26 cellular contexts compared by ENCODE assay signal in genomic region chr14:104822821-104823615, GRCh38. TPM values are rescaled to one million over a fixed set of nuclear protein-coding genes. Genes with fewer than 3 reads are reported as not detected.
A peak's percentile ranks its signal among the peaks of the same experiment; 100 is the strongest.
DNase-seq lines count a peak whose midpoint lies in the region; ATAC-seq, FAIRE-seq and TF ChIP-seq lines count a peak whose summit lies in the region.
"Had no signal": no experiment of that assay in that cellular context is flagged by ENCODE, and none has a peak within 500 bp of the region (broad histone marks: within the 10 kb centered on the region; RNA-seq: fewer than 3 reads in every experiment).

No MANE protein-coding gene starts in this region.

- H3K4me2 ChIP-seq in H1 (ENCODE audit: insufficient read depth in 1 of 2, low read depth in 2 of 2, low read length in 2 of 2) (no peak overlapping the region), osteoblast (ENCODE audit: insufficient read depth, low read length) (no peak overlapping the region)
- H3K4me2 ChIP-seq: KMS-11 had no signal

- peaks cover 0 to 8% of the 10 kb centered on the region in 2 experiments for H4K20me1 ChIP-seq in H1 (replicated peaks in 1 of 2; ENCODE audit: control insufficient read depth in 1 of 2, insufficient read depth in 2 of 2, low read length in 2 of 2)
- no peaks in the 10 kb centered on the region for H4K20me1 ChIP-seq in osteoblast (ENCODE audit: insufficient read depth, low read length)

- no peak overlapping the region for H3K9ac ChIP-seq in H1 (replicated peaks in 1 of 4; ENCODE audit: extremely low read depth in 1 of 4, low read depth in 3 of 4, low read length in 3 of 4)
- H3K9ac ChIP-seq: GM23248, KMS-11 had no signal

- POLR2A ChIA-PET in activated naive CD8-positive, alpha-beta T cell treated with anti-CD3 and anti-CD28 coated beads, Interleukin-2, amount 10 ng/mL, durations not matched to agents 7 days and 5 days (lab: Charles Lee), result interaction anchor here (0.9 kb wide), 1 partner anchor 28 kb away, joined by 3 read pairs; the partner anchor contains the start of gene AKT1
- POLR2A ChIA-PET in H1 (lab: Charles Lee; ENCODE audit: partially characterized antibody) (interaction anchor here (1.0 kb wide), 1 partner anchor 77 kb away, joined by 3 read pairs; no protein-coding TSS in a partner anchor), Caco-2 (lab: Charles Lee) (no interaction called here)

- no peak for TF ChIP-seq RAD21 in H1 (IDR thresholded peaks at IDR 0.05 in 1 of 2, conservative IDR thresholded peaks at IDR 0.05 in 1 of 2; ENCODE audit: low read depth in 2 of 2, low read length in 2 of 2)

- CTCF ChIA-PET in H1 (lab: Charles Lee; ENCODE audit: partially characterized antibody) (interaction anchor here (0.6 to 3.1 kb wide), 9 partner anchors 25 to 198 kb away, joined by 3 to 37 read pairs (median 4); no protein-coding TSS in a partner anchor), Caco-2 (lab: Charles Lee) (no interaction called here)
- CTCF ChIA-PET in activated CD8-positive, alpha-beta memory T cell treated with anti-CD3 and anti-CD28 coated beads, Interleukin-2, amount 10 ng/mL, durations not matched to agents 7 days and 5 days (lab: Charles Lee), result interaction anchor here (1.8 kb wide), 1 partner anchor 57 kb away, joined by 4 read pairs; no protein-coding TSS in a partner anchor

- H4K8ac ChIP-seq in H1 (ENCODE audit: extremely low read depth, insufficient read depth, low read length), result no peak overlapping the region; the same call in 1 of the 2 replicates

- H2BK12ac ChIP-seq in H1 (ENCODE audit: low read depth, low read length), result no peak overlapping the region

- WGBS in H1 (ENCODE audit: extremely low coverage in 1 of 2, insufficient coverage in 1 of 2, insufficient read length in 1 of 2, insufficient replicate concordance in 2 of 2, low coverage in 1 of 2, low lambda C conversion rate in 2 of 2, missing lambda C conversion rate in 1 of 2), 2 experiments, result 79% methylated on average over 22 of the region's 22 CpGs; no CpG with 5 or more reads in 1 of the 2 experiments
- WGBS in testis, 2 donors, result 83 to 86% methylated on average over 19 to 22 of the region's 22 CpGs

- H2AFZ ChIP-seq in H1 (ENCODE audit: low read length) (no peak overlapping the region), osteoblast (ENCODE audit: low read length) (no peak overlapping the region)
- H2AFZ ChIP-seq: GM23248 had no signal

- TF ChIP-seq EP300 in H1 (IDR thresholded peaks at IDR 0.05; ENCODE audit: borderline replicate concordance in 1 of 2, low read depth in 2 of 2, low read length in 2 of 2), result no peak

- no peaks in the 10 kb centered on the region for H3K36me3 Mint-ChIP-seq in activated naive CD8-positive, alpha-beta T cell treated with anti-CD3 and anti-CD28 coated beads, Interleukin-2, amount 10 ng/mL, durations not matched to agents 7 days and 5 days
- H3K36me3 Mint-ChIP-seq in activated naive CD8-positive, alpha-beta T cell treated with anti-CD3 and anti-CD28 coated beads, Interleukin-2, amount 50 U/mL, for 24 hours (ENCODE audit: low read depth), result no peaks in the 10 kb centered on the region
- no peaks in the 10 kb centered on the region for H3K36me3 Mint-ChIP-seq in Caco-2 (ENCODE audit: insufficient read depth, unreplicated experiment)
- H3K36me3 Mint-ChIP-seq in activated CD8-positive, alpha-beta memory T cell treated with anti-CD3 and anti-CD28 coated beads, Interleukin-2, amount 10 ng/mL, durations not matched to agents 7 days and 5 days, result peaks cover 4% of the 10 kb centered on the region
- H3K36me3 Mint-ChIP-seq: CD8-positive, alpha-beta T cell had no signal

- ATAC-seq in activated naive CD8-positive, alpha-beta T cell treated with anti-CD3 and anti-CD28 coated beads, Interleukin-2, amount 10 ng/mL, durations not matched to agents 7 days and 5 days (ENCODE audit: low read depth), result no peak
- ATAC-seq in activated naive CD8-positive, alpha-beta T cell treated with anti-CD3 and anti-CD28 coated beads, Interleukin-2, amount 50 U/mL, for 24 hours, result no peak
- no peak for ATAC-seq in activated CD8-positive, alpha-beta memory T cell treated with anti-CD3 and anti-CD28 coated beads, Interleukin-2, amount 10 ng/mL, durations not matched to agents 7 days and 5 days
- ATAC-seq: CD8-positive, alpha-beta T cell had no signal

- H3K23ac ChIP-seq in H1 (ENCODE audit: insufficient read length), result no peak overlapping the region

- no peak overlapping the region for H2BK5ac ChIP-seq in H1 (ENCODE audit: low read depth, low read length)

- H3K4ac ChIP-seq in H1 (replicated peaks; ENCODE audit: insufficient read length, low read depth, low read length), result no peak overlapping the region

- no peak overlapping the region for H3K14ac ChIP-seq in H1 (ENCODE audit: insufficient read length)

- TF ChIP-seq CTCF in H1 (IDR thresholded peaks at IDR 0.05; ENCODE audit: control extremely low read depth in 1 of 3, insufficient read depth in 1 of 3, low read depth in 1 of 3, low read length in 3 of 3) (no peak), osteoblast (IDR thresholded peaks at IDR 0.05; ENCODE audit: extremely low read depth, low read depth, low read length) (no peak), testis (IDR thresholded peaks at IDR 0.05) (no peak), Caco-2 (IDR thresholded peaks at IDR 0.05; ENCODE audit: insufficient read depth in 1 of 2, low read depth in 1 of 2, low read length in 1 of 2, severe bottlenecking in 1 of 2, unreplicated experiment in 1 of 2) (no peak)

- DNase-seq in activated naive CD8-positive, alpha-beta T cell treated with anti-CD3 and anti-CD28 coated beads, Interleukin-2, amount 10 ng/mL, durations not matched to agents 7 days and 5 days, result peak; percentile 23
- no peak for DNase-seq in activated naive CD8-positive, alpha-beta T cell treated with anti-CD3 and anti-CD28 coated beads, Interleukin-2, amount 50 U/mL, for 24 hours
- DNase-seq in H1 (ENCODE audit: low read depth in 1 of 2, low spot score in 2 of 2) (no peak), osteoblast (ENCODE audit: insufficient read length, low spot score, missing footprints) (peak; percentile 19), testis (peak; percentile 11), Caco-2 (no peak), cerebellum (ENCODE audit: low spot score) (no peak)
- no peak for DNase-seq in activated CD8-positive, alpha-beta memory T cell treated with anti-CD3 and anti-CD28 coated beads, Interleukin-2, amount 10 ng/mL, durations not matched to agents 7 days and 5 days
- DNase-seq: AML-193; C1 segment of cervical spinal cord; Calu3; CD8-positive, alpha-beta T cell; GM23248; HCEC 1CT; IMR-90; NCI-H1092 treated with DMSO at 0.1 percent for 48 hours; NCI-H146; NCI-H2029 treated with DMSO at 0.1 percent for 48 hours; NCI-H226; NCI-H524 treated with DMSO at 0.1 percent for 48 hours; NCI-H82 had no signal

- peaks cover 6% of the 10 kb centered on the region for H3K9me3 Mint-ChIP-seq in activated naive CD8-positive, alpha-beta T cell treated with anti-CD3 and anti-CD28 coated beads, Interleukin-2, amount 10 ng/mL, durations not matched to agents 7 days and 5 days
- H3K9me3 Mint-ChIP-seq in activated naive CD8-positive, alpha-beta T cell treated with anti-CD3 and anti-CD28 coated beads, Interleukin-2, amount 50 U/mL, for 24 hours, result peaks cover 8% of the 10 kb centered on the region
- H3K9me3 Mint-ChIP-seq in Caco-2 (ENCODE audit: unreplicated experiment), result peaks cover 12% of the 10 kb centered on the region
- peaks cover 6% of the 10 kb centered on the region for H3K9me3 Mint-ChIP-seq in activated CD8-positive, alpha-beta memory T cell treated with anti-CD3 and anti-CD28 coated beads, Interleukin-2, amount 10 ng/mL, durations not matched to agents 7 days and 5 days (ENCODE audit: low read depth)
- H3K9me3 Mint-ChIP-seq: CD8-positive, alpha-beta T cell had no signal

- H3K4me1 ChIP-seq in H1 (replicated peaks in 1 of 4; ENCODE audit: control insufficient read depth in 3 of 4, insufficient read depth in 4 of 4, low read length in 3 of 4) (peaks cover 0 to 7% (median 5%) of the 10 kb centered on the region in 4 experiments; a peak in 4 of 7 replicates), osteoblast (ENCODE audit: insufficient read depth, low read length) (peaks cover 3% of the 10 kb centered on the region), testis (peaks cover 15% of the 10 kb centered on the region), Caco-2 (0 out of 2 replicates have a peak, but pooled peaks cover 3% of the 10 kb centered on the region)

- H3K36me3 ChIP-seq in H1 (ENCODE audit: control insufficient read depth in 2 of 4, insufficient read depth in 4 of 4, low read length in 3 of 4), result peaks cover 0 to 4% (median 0%) of the 10 kb centered on the region in 4 experiments; a peak in 1 of 8 replicates
- no peaks in the 10 kb centered on the region for H3K36me3 ChIP-seq in osteoblast (ENCODE audit: insufficient read depth, low read length)
- H3K36me3 ChIP-seq in testis (ENCODE audit: low read depth, missing control alignments), result no peaks in the 10 kb centered on the region
- no peaks in the 10 kb centered on the region for H3K36me3 ChIP-seq in Caco-2 (ENCODE audit: control insufficient read depth, insufficient read depth, low read length)
- H3K36me3 ChIP-seq: Peyer's patch had no signal

- H4K91ac ChIP-seq in H1 (replicated peaks; ENCODE audit: insufficient read length, low read length), result no peak overlapping the region

- intact Hi-C loops in testis (cut with DNase I; ENCODE audit: low total_unique reads) (no loop called here), Caco-2 (cut with micrococcal nuclease; ENCODE audit: unreplicated experiment) (no loop called here)

- no peak overlapping the region for H2BK20ac ChIP-seq in H1 (ENCODE audit: low read length)

- no peak overlapping the region for H4K5ac ChIP-seq in H1 (ENCODE audit: insufficient read length, low read depth, low read length)

- peak overlapping the region; percentile 33; the same call in 1 of the 2 replicates for H2AK5ac ChIP-seq in H1 (ENCODE audit: low read depth, low read length)

- TF ChIP-seq POLR2A in H1 (IDR thresholded peaks at IDR 0.05; ENCODE audit: control extremely low read depth in 1 of 2, low read depth in 2 of 2, low read length in 2 of 2) (no peak), testis (IDR thresholded peaks at IDR 0.05) (no peak)

- no peak overlapping the region for H3K27ac Mint-ChIP-seq in activated naive CD8-positive, alpha-beta T cell treated with anti-CD3 and anti-CD28 coated beads, Interleukin-2, amount 10 ng/mL, durations not matched to agents 7 days and 5 days
- no peak overlapping the region for H3K27ac Mint-ChIP-seq in activated naive CD8-positive, alpha-beta T cell treated with anti-CD3 and anti-CD28 coated beads, Interleukin-2, amount 50 U/mL, for 24 hours
- H3K27ac Mint-ChIP-seq in Caco-2 (ENCODE audit: unreplicated experiment), result no peak overlapping the region
- no peak overlapping the region for H3K27ac Mint-ChIP-seq in activated CD8-positive, alpha-beta memory T cell treated with anti-CD3 and anti-CD28 coated beads, Interleukin-2, amount 10 ng/mL, durations not matched to agents 7 days and 5 days
- H3K27ac Mint-ChIP-seq: CD8-positive, alpha-beta T cell had no signal

- H3K27me3 ChIP-seq in H1 (replicated peaks in 1 of 4; ENCODE audit: control insufficient read depth in 3 of 4, extremely low read depth in 1 of 4, insufficient read depth in 3 of 4, low read length in 3 of 4) (peaks cover 0 to 26% (median 19%) of the 10 kb centered on the region in 4 experiments; a peak in 6 of 7 replicates), osteoblast (ENCODE audit: insufficient read depth, low read length) (no peaks in the 10 kb centered on the region), testis (no peaks in the 10 kb centered on the region), Caco-2 (replicated peaks; ENCODE audit: control insufficient read depth, insufficient read depth, low read length) (no peaks in the 10 kb centered on the region)
- H3K27me3 ChIP-seq: Peyer's patch had no signal

- H3K4me3 Mint-ChIP-seq in activated naive CD8-positive, alpha-beta T cell treated with anti-CD3 and anti-CD28 coated beads, Interleukin-2, amount 10 ng/mL, durations not matched to agents 7 days and 5 days, result no peak overlapping the region
- no peak overlapping the region for H3K4me3 Mint-ChIP-seq in activated naive CD8-positive, alpha-beta T cell treated with anti-CD3 and anti-CD28 coated beads, Interleukin-2, amount 50 U/mL, for 24 hours
- H3K4me3 Mint-ChIP-seq in Caco-2 (ENCODE audit: unreplicated experiment), result no peak overlapping the region
- no peak overlapping the region for H3K4me3 Mint-ChIP-seq in activated CD8-positive, alpha-beta memory T cell treated with anti-CD3 and anti-CD28 coated beads, Interleukin-2, amount 10 ng/mL, durations not matched to agents 7 days and 5 days
- H3K4me3 Mint-ChIP-seq: CD8-positive, alpha-beta T cell had no signal

- no peaks in the 10 kb centered on the region for H3K79me1 ChIP-seq in H1 (ENCODE audit: low read depth, low read length)

- FAIRE-seq in H1 (lab: Jason Lieb, UNC), result no peak
- FAIRE-seq: G401.6, GM12892, HTR-8/SVneo had no signal

- no TSS peak for BruUV-seq in Caco-2 (replicated peaks; lab: Mats Ljungman, UMichigan)

- peaks cover 8% of the 10 kb centered on the region for H3K4me1 Mint-ChIP-seq in activated naive CD8-positive, alpha-beta T cell treated with anti-CD3 and anti-CD28 coated beads, Interleukin-2, amount 10 ng/mL, durations not matched to agents 7 days and 5 days
- H3K4me1 Mint-ChIP-seq in activated naive CD8-positive, alpha-beta T cell treated with anti-CD3 and anti-CD28 coated beads, Interleukin-2, amount 50 U/mL, for 24 hours, result peaks cover 11% of the 10 kb centered on the region
- no peaks in the 10 kb centered on the region for H3K4me1 Mint-ChIP-seq in Caco-2 (ENCODE audit: low read depth, unreplicated experiment)
- H3K4me1 Mint-ChIP-seq in activated CD8-positive, alpha-beta memory T cell treated with anti-CD3 and anti-CD28 coated beads, Interleukin-2, amount 10 ng/mL, durations not matched to agents 7 days and 5 days, result peaks cover 14% of the 10 kb centered on the region

- H3K9me3 ChIP-seq in H1 (ENCODE audit: insufficient read depth in 2 of 2, low read depth in 1 of 2, low read length in 1 of 2) (no peaks in the 10 kb centered on the region), osteoblast (ENCODE audit: low read depth, low read length) (no peaks in the 10 kb centered on the region), testis (no peaks in the 10 kb centered on the region), Caco-2 (no peaks in the 10 kb centered on the region)
- H3K9me3 ChIP-seq: Peyer's patch had no signal

- H3K23me2 ChIP-seq in H1 (ENCODE audit: low read depth, low read length), result peaks cover 21% of the 10 kb centered on the region; the same call in 1 of the 2 replicates

- H3K27ac ChIP-seq in H1 (ENCODE audit: low read depth, low read length), result no peak overlapping the region
- no peak overlapping the region for H3K27ac ChIP-seq in osteoblast (ENCODE audit: low read depth, low read length)
- H3K27ac ChIP-seq in testis, result no peak overlapping the region
- H3K27ac ChIP-seq: GM23248, KMS-11, Peyer's patch had no signal

- H3K79me2 ChIP-seq in H1 (ENCODE audit: control insufficient read depth in 1 of 2, insufficient read depth in 2 of 2, low read length in 2 of 2) (no peaks in the 10 kb centered on the region), osteoblast (ENCODE audit: insufficient read depth, low read length) (no peaks in the 10 kb centered on the region)

- no peak overlapping the region for H2BK120ac ChIP-seq in H1 (replicated peaks; ENCODE audit: low read depth, low read length)

- no peak overlapping the region for H2BK15ac ChIP-seq in H1 (ENCODE audit: low read length)

- no peak overlapping the region; the same call in 1 of the 2 replicates for H3K18ac ChIP-seq in H1 (ENCODE audit: extremely low read depth, low read length)

- peaks cover 23% of the 10 kb centered on the region for H3K27me3 Mint-ChIP-seq in activated naive CD8-positive, alpha-beta T cell treated with anti-CD3 and anti-CD28 coated beads, Interleukin-2, amount 10 ng/mL, durations not matched to agents 7 days and 5 days
- peaks cover 25% of the 10 kb centered on the region for H3K27me3 Mint-ChIP-seq in activated naive CD8-positive, alpha-beta T cell treated with anti-CD3 and anti-CD28 coated beads, Interleukin-2, amount 50 U/mL, for 24 hours
- H3K27me3 Mint-ChIP-seq in Caco-2 (ENCODE audit: insufficient read depth, unreplicated experiment), result peaks cover 7% of the 10 kb centered on the region
- H3K27me3 Mint-ChIP-seq in activated CD8-positive, alpha-beta memory T cell treated with anti-CD3 and anti-CD28 coated beads, Interleukin-2, amount 10 ng/mL, durations not matched to agents 7 days and 5 days, result peaks cover 24% of the 10 kb centered on the region

- no peak overlapping the region for H3K56ac ChIP-seq in H1 (replicated peaks; ENCODE audit: insufficient read length, low read depth, low read length)

- H3K4me3 ChIP-seq in H1 (ENCODE audit: extremely low read depth in 1 of 4, insufficient read depth in 2 of 4, low read depth in 3 of 4, low read length in 4 of 4) (no peak overlapping the region), osteoblast (ENCODE audit: insufficient read depth, low read length) (no peak overlapping the region), testis (no peak overlapping the region), Caco-2 (ENCODE audit: low read depth, low read length) (no peak overlapping the region)
- H3K4me3 ChIP-seq: GM23248, Peyer's patch had no signal

RNA-seq across cellular contexts. Expression of gene ZBTB42, which starts 22.1 kb away (rescaled TPM):
- total RNA-seq in activated naive CD8-positive, alpha-beta T cell treated with anti-CD3 and anti-CD28 coated beads, Interleukin-2, amount 10 ng/mL, durations not matched to agents 7 days and 5 days, result 1 to 10 TPM; 6.7 to 6.9 TPM
- 2.8 and 2.9 TPM in 2 replicates for total RNA-seq in H1 (2021; fragmentation: NEBNext Ultra II Directional; extraction: Animal tissue kit (Norgen Biotek cat#: 25700))
- polyA plus RNA-seq in H1 (2011; rRNA removed) (3.1 and 3.7 TPM in 2 replicates), testis (ENCODE audit: insufficient read depth, low read depth, low replicate concordance) (7.1 TPM)
- 2.5 TPM for polyA plus RNA-seq in H1 (2011; cell fraction: cytosol; rRNA removed)
- polyA plus RNA-seq in H1 (2011; cell fraction: nucleus; rRNA removed), result 4.0 TPM
- 1.5 to 3.3 TPM (median 2.9 TPM) in 4 replicates for polyA plus RNA-seq in H1 (2012, experiment 1 of 2)
- polyA plus RNA-seq in H1 (2012, experiment 2 of 2), result 2.3 TPM
- polyA plus RNA-seq in H1 (2013, experiment 1 of 2), result 1.2 TPM
- 1.2 TPM for polyA plus RNA-seq in H1 (2013, experiment 2 of 2)
- polyA minus RNA-seq in H1 (2011; rRNA and poly(A)+ RNA removed), result 3.4 and 4.0 TPM in 2 replicates
- 2.7 TPM for polyA minus RNA-seq in H1 (2011; cell fraction: cytosol; rRNA and poly(A)+ RNA removed)
- 7.3 TPM for polyA minus RNA-seq in H1 (2011; cell fraction: nucleus; rRNA and poly(A)+ RNA removed)
- total RNA-seq in osteoblast (2.9 TPM in 2 replicates), testis (1 to 10 TPM; 6.1 to 8.4 TPM), Caco-2 (2022) (9.1 and 9.7 TPM in 2 replicates), cerebellum (0.73 TPM)
- 1 to 10 TPM; 4.9 to 5.5 TPM for total RNA-seq in activated CD8-positive, alpha-beta memory T cell treated with anti-CD3 and anti-CD28 coated beads, Interleukin-2, amount 10 ng/mL, durations not matched to agents 7 days and 5 days

RNA-seq across cellular contexts. Expression of gene AKT1, which starts 27.5 kb away (rescaled TPM):
- 100 to 1,000 TPM; 178 to 181 TPM for total RNA-seq in activated naive CD8-positive, alpha-beta T cell treated with anti-CD3 and anti-CD28 coated beads, Interleukin-2, amount 10 ng/mL, durations not matched to agents 7 days and 5 days
- 62.1 and 71.5 TPM in 2 replicates for total RNA-seq in H1 (2021; fragmentation: NEBNext Ultra II Directional; extraction: Animal tissue kit (Norgen Biotek cat#: 25700))
- 68.1 and 89.8 TPM in 2 replicates for polyA plus RNA-seq in H1 (2011; rRNA removed)
- 86.7 TPM for polyA plus RNA-seq in H1 (2011; cell fraction: cytosol; rRNA removed)
- 135 TPM for polyA plus RNA-seq in H1 (2011; cell fraction: nucleus; rRNA removed)
- polyA plus RNA-seq in H1 (2012, experiment 1 of 2), result 53.7 to 73.1 TPM (median 68.0 TPM) in 4 replicates
- 53.5 TPM for polyA plus RNA-seq in H1 (2012, experiment 2 of 2)
- 44.6 TPM for polyA plus RNA-seq in H1 (2013, experiment 1 of 2)
- polyA plus RNA-seq in H1 (2013, experiment 2 of 2), result 45.6 TPM
- 43.3 and 54.9 TPM in 2 replicates for polyA minus RNA-seq in H1 (2011; rRNA and poly(A)+ RNA removed)
- polyA minus RNA-seq in H1 (2011; cell fraction: cytosol; rRNA and poly(A)+ RNA removed), result 46.9 TPM
- 28.2 TPM for polyA minus RNA-seq in H1 (2011; cell fraction: nucleus; rRNA and poly(A)+ RNA removed)
- 156 and 188 TPM in 2 replicates for total RNA-seq in osteoblast
- total RNA-seq in testis, result 100 to 1,000 TPM; 106 to 125 TPM
- polyA plus RNA-seq in testis (ENCODE audit: insufficient read depth, low read depth, low replicate concordance), result 68.2 TPM
- 110 and 111 TPM in 2 replicates for total RNA-seq in Caco-2 (2022)
- total RNA-seq in activated CD8-positive, alpha-beta memory T cell treated with anti-CD3 and anti-CD28 coated beads, Interleukin-2, amount 10 ng/mL, durations not matched to agents 7 days and 5 days, result 100 to 1,000 TPM; 178 to 202 TPM
- 70.9 TPM for total RNA-seq in cerebellum

RNA-seq across cellular contexts. Expression of gene CEP170B, which starts 42.0 kb away (rescaled TPM):
- total RNA-seq in activated naive CD8-positive, alpha-beta T cell treated with anti-CD3 and anti-CD28 coated beads, Interleukin-2, amount 10 ng/mL, durations not matched to agents 7 days and 5 days, result 1 to 10 TPM; 5.7 to 6.3 TPM
- 32.3 and 33.8 TPM in 2 replicates for total RNA-seq in H1 (2021; fragmentation: NEBNext Ultra II Directional; extraction: Animal tissue kit (Norgen Biotek cat#: 25700))
- polyA plus RNA-seq in H1 (2011; rRNA removed) (9.1 and 15.2 TPM in 2 replicates), testis (ENCODE audit: insufficient read depth, low read depth, low replicate concordance) (33.9 TPM)
- polyA plus RNA-seq in H1 (2011; cell fraction: cytosol; rRNA removed), result 9.4 TPM
- polyA plus RNA-seq in H1 (2011; cell fraction: nucleus; rRNA removed), result 34.9 TPM
- 14.3 to 23.9 TPM (median 20.7 TPM) in 4 replicates for polyA plus RNA-seq in H1 (2012, experiment 1 of 2)
- 13.0 TPM for polyA plus RNA-seq in H1 (2012, experiment 2 of 2)
- polyA plus RNA-seq in H1 (2013, experiment 1 of 2), result 17.1 TPM
- 16.2 TPM for polyA plus RNA-seq in H1 (2013, experiment 2 of 2)
- polyA minus RNA-seq in H1 (2011; rRNA and poly(A)+ RNA removed), result 4.7 and 5.7 TPM in 2 replicates
- polyA minus RNA-seq in H1 (2011; cell fraction: cytosol; rRNA and poly(A)+ RNA removed), result 11.5 TPM
- polyA minus RNA-seq in H1 (2011; cell fraction: nucleus; rRNA and poly(A)+ RNA removed), result 11.6 TPM
- total RNA-seq in osteoblast (17.1 and 21.0 TPM in 2 replicates), testis (10 to 100 TPM; 73.9 to 79.7 TPM), Caco-2 (2022) (31.6 and 32.0 TPM in 2 replicates), cerebellum (13.3 TPM)
- total RNA-seq in activated CD8-positive, alpha-beta memory T cell treated with anti-CD3 and anti-CD28 coated beads, Interleukin-2, amount 10 ng/mL, durations not matched to agents 7 days and 5 days, result 1 to 10 TPM; 4.6 to 8.5 TPM

Comparison
In these comparisons a context has a peak if more than half of its experiments do, and no peak if none do; other contexts are left out.
1. DNase-seq: peak in activated naive CD8-positive, alpha-beta T cell treated with anti-CD3 and anti-CD28 coated beads, Interleukin-2, amount 10 ng/mL, durations not matched to agents 7 days and 5 days (single experiment), osteoblast (single experiment) and testis (single experiment); none in activated naive CD8-positive, alpha-beta T cell treated with anti-CD3 and anti-CD28 coated beads, Interleukin-2, amount 50 U/mL, for 24 hours (single experiment), H1 (0 of 2), Caco-2 (0 of 2), activated CD8-positive, alpha-beta memory T cell treated with anti-CD3 and anti-CD28 coated beads, Interleukin-2, amount 10 ng/mL, durations not matched to agents 7 days and 5 days (single experiment) and cerebellum (single experiment).